In genomic region chrX:18129694-18130093, GRCh38 we compare ENCODE assay signal across 26 cellular contexts.
"Had no signal": no experiment of that assay in that cellular context is flagged by ENCODE, and none has a peak within 500 bp of the region (broad histone marks: within the 10 kb centered on the region; RNA-seq: fewer than 3 reads in every experiment).

No MANE protein-coding gene starts in this region.

- ATAC-seq: activated CD8-positive, alpha-beta T cell treated with anti-CD3 and anti-CD28 coated beads, Interleukin-2, amount 10 ng/mL, durations not matched to agents 7 days and 5 days; body of pancreas; WTC11 had no signal

- H3K4me3 ChIP-seq: body of pancreas, SJSA1 had no signal

- H3K27me3 Mint-ChIP-seq: activated naive CD4-positive, alpha-beta T cell treated with anti-CD3 and anti-CD28 coated beads, Interleukin-2, amount 50 U/mL, for 24 hours; central memory CD8-positive, alpha-beta T cell had no signal

- H3K36me3 Mint-ChIP-seq: activated naive CD4-positive, alpha-beta T cell treated with anti-CD3 and anti-CD28 coated beads, Interleukin-2, amount 50 U/mL, for 24 hours; WTC11 had no signal

- H3K9me3 ChIP-seq: body of pancreas, SJSA1 had no signal

- H3K4me1 Mint-ChIP-seq: activated naive CD4-positive, alpha-beta T cell treated with anti-CD3 and anti-CD28 coated beads, Interleukin-2, amount 50 U/mL, for 24 hours; central memory CD8-positive, alpha-beta T cell had no signal

- DNase-seq: activated CD4-positive, alpha-beta T cell treated with anti-CD3 and anti-CD28 coated beads for 48 hours; activated CD4-positive, alpha-beta T cell treated with anti-CD3 and anti-CD28 coated beads, Interleukin-2, amount 50 U/mL, for 4 hours; activated CD4-positive, CD25-positive, alpha-beta regulatory T cell treated with anti-CD3 and anti-CD28 coated beads, Interleukin-2, amount 50 U/mL, for 72 hours; activated CD8-positive, alpha-beta memory T cell treated with anti-CD3 and anti-CD28 coated beads, Interleukin-2, amount 50 U/mL, for 48 hours; activated CD8-positive, alpha-beta T cell treated with anti-CD3 and anti-CD28 coated beads, Interleukin-2, amount 10 ng/mL, durations not matched to agents 7 days and 5 days; activated effector memory CD4-positive, alpha-beta T cell treated with Interleukin-2 at 50 U/mL for 16 hours; activated naive CD4-positive, alpha-beta T cell; activated T-cell treated with anti-CD3 and anti-CD28 coated beads, Interleukin-2, amount 50 U/mL, for 1 hour; aorta; body of pancreas; NCI-H1048; NCI-H146; NCI-H187 treated with DMSO at 0.1 percent for 48 hours; NCI-H2081 treated with DMSO at 0.1 percent for 48 hours; NCI-H226; NCI-H526; NCI-H774; NK-92 treated with Interleukin-12 subunit alpha and Interleukin-12 subunit beta, amount 100 ng/mL, for 24 hours; SHP77; T-helper 9 cell had no signal

- H3K4me3 Mint-ChIP-seq: activated CD8-positive, alpha-beta T cell treated with anti-CD3 and anti-CD28 coated beads, Interleukin-2, amount 10 ng/mL, durations not matched to agents 7 days and 5 days; activated naive CD4-positive, alpha-beta T cell treated with anti-CD3 and anti-CD28 coated beads, Interleukin-2, amount 50 U/mL, for 24 hours; activated T-helper 1 cell treated with anti-CD3 and anti-CD28 coated beads, Interleukin-12 subunit alpha, Interleukin-12 subunit beta, Interleukin-2, Interleukin-4 antibody, amounts not matched to agents 30 ng/mL and 10 ng/mL and 1 ng/mL, durations not matched to agents 14 hours and 24 hours and 36 hours; central memory CD8-positive, alpha-beta T cell; T-helper 1 cell treated with Interleukin-12 subunit alpha and Interleukin-12 subunit beta and Interleukin-4 antibody, amounts not matched to agents 30 μg/mL and 1 μg/mL, for 36 hours; WTC11 had no signal

- H3K27me3 ChIP-seq: body of pancreas, SJSA1 had no signal

- H3K9me3 Mint-ChIP-seq: activated naive CD4-positive, alpha-beta T cell treated with anti-CD3 and anti-CD28 coated beads, Interleukin-2, amount 50 U/mL, for 24 hours; activated T-helper 1 cell treated with anti-CD3 and anti-CD28 coated beads, Interleukin-12 subunit alpha, Interleukin-12 subunit beta, Interleukin-2, Interleukin-4 antibody, amounts not matched to agents 30 ng/mL and 10 ng/mL and 1 ng/mL, durations not matched to agents 14 hours and 24 hours and 36 hours; central memory CD8-positive, alpha-beta T cell; T-helper 1 cell treated with Interleukin-12 subunit alpha and Interleukin-12 subunit beta and Interleukin-4 antibody, amounts not matched to agents 30 μg/mL and 1 μg/mL, for 36 hours; WTC11 had no signal

- H3K36me3 ChIP-seq: SJSA1 had no signal
